Comparison of ENCODE assay signal across 23 cellular contexts in genomic region chr13:33405371-33405770, GRCh38.
"Had no signal": no experiment of that assay in that cellular context is flagged by ENCODE, and none has a peak within 500 bp of the region (broad histone marks: within the 10 kb centered on the region; RNA-seq: fewer than 3 reads in every experiment).

No MANE protein-coding gene starts in this region.

- H3K36me3 Mint-ChIP-seq: naive B cell; natural killer cell treated with Interleukin-12 subunit alpha and Interleukin-12 subunit beta and Interleukin-15 and Interleukin-18, amount 100 ng/mL, for 72 hours; stimulated activated effector memory CD8-positive, alpha-beta T cell treated with anti-CD3 and anti-CD28 coated beads, Interleukin-12 subunit alpha, Interleukin-12 subunit beta, amount 100 ng/mL, for 72 hours; stimulated activated naive B cell treated with anti-CD40 and anti-IgM and Interleukin-4, amounts not matched to agents 10 μg/mL and 1 μg/mL and 100 μg/mL, for 72 hours; type B pancreatic cell had no signal

- ATAC-seq: naive thymus-derived CD8-positive, alpha-beta T cell; pancreas; right cardiac atrium; right lobe of liver; stimulated activated effector memory CD8-positive, alpha-beta T cell treated with anti-CD3 and anti-CD28 coated beads, Interleukin-12 subunit alpha, Interleukin-12 subunit beta, amount 100 ng/mL, for 72 hours; stimulated activated naive B cell treated with anti-CD40 and anti-IgM and Interleukin-4, amounts not matched to agents 10 μg/mL and 1 μg/mL and 100 μg/mL, for 72 hours; upper lobe of right lung had no signal

- H3K27me3 Mint-ChIP-seq: type B pancreatic cell had no signal

- H3K9me3 Mint-ChIP-seq: naive B cell; stimulated activated effector memory CD8-positive, alpha-beta T cell treated with anti-CD3 and anti-CD28 coated beads, Interleukin-12 subunit alpha, Interleukin-12 subunit beta, amount 100 ng/mL, for 72 hours; stimulated activated naive B cell treated with anti-CD40 and anti-IgM and Interleukin-4, amounts not matched to agents 10 μg/mL and 1 μg/mL and 100 μg/mL, for 72 hours; stimulated activated naive CD8-positive, alpha-beta T cell treated with anti-CD3 and anti-CD28 coated beads, Interleukin-15, Interleukin-2, amounts not matched to agents 100 ng/mL and 50 ng/mL, for 24 hours; type B pancreatic cell had no signal

- DNase-seq: naive B cell; naive thymus-derived CD8-positive, alpha-beta T cell; nucleus accumbens; pancreas; right cardiac atrium; right lobe of liver; sigmoid colon; small intestine; stimulated activated CD4-positive, alpha-beta T cell treated with anti-CD3 and anti-CD28 coated beads, Interleukin-15, amount 100 ng/mL, for 24 hours; stimulated activated CD4-positive, alpha-beta T cell treated with anti-CD3 and anti-CD28 coated beads, Interleukin-2, amount 100 ng/mL, for 24 hours; stimulated activated CD4-positive, alpha-beta T cell treated with anti-CD3 and anti-CD28 coated beads, Interleukin-2, amount 100 ng/mL, for 48 hours; stimulated activated CD4-positive, alpha-beta T cell treated with anti-CD3 and anti-CD28 coated beads, Interleukin-4, amount 100 ng/mL, for 24 hours; stimulated activated naive B cell treated with anti-CD40 and anti-IgM and Interleukin-4, amounts not matched to agents 10 μg/mL and 1 μg/mL and 100 μg/mL, for 72 hours; stimulated activated naive CD4-positive, alpha-beta T cell treated with Interleukin-2 at 50 U/mL for 16 hours; stomach; tibial artery; transverse colon; upper lobe of right lung; uterus had no signal

- H3K27ac Mint-ChIP-seq: naive B cell; natural killer cell treated with Interleukin-12 subunit alpha and Interleukin-12 subunit beta and Interleukin-15 and Interleukin-18, amount 100 ng/mL, for 72 hours; stimulated activated effector memory CD8-positive, alpha-beta T cell treated with anti-CD3 and anti-CD28 coated beads, Interleukin-12 subunit alpha, Interleukin-12 subunit beta, amount 100 ng/mL, for 72 hours; stimulated activated naive B cell treated with anti-CD40 and anti-IgM and Interleukin-4, amounts not matched to agents 10 μg/mL and 1 μg/mL and 100 μg/mL, for 72 hours; stimulated activated naive CD8-positive, alpha-beta T cell treated with anti-CD3 and anti-CD28 coated beads, Interleukin-15, Interleukin-2, amounts not matched to agents 100 ng/mL and 50 ng/mL, for 24 hours; type B pancreatic cell had no signal

- H3K4me1 Mint-ChIP-seq: naive B cell; naive thymus-derived CD8-positive, alpha-beta T cell; stimulated activated effector memory CD8-positive, alpha-beta T cell treated with anti-CD3 and anti-CD28 coated beads, Interleukin-12 subunit alpha, Interleukin-12 subunit beta, amount 100 ng/mL, for 72 hours had no signal

- H3K4me3 Mint-ChIP-seq: naive B cell; naive thymus-derived CD8-positive, alpha-beta T cell; natural killer cell treated with Interleukin-12 subunit alpha and Interleukin-12 subunit beta and Interleukin-15 and Interleukin-18, amount 100 ng/mL, for 72 hours; stimulated activated effector memory CD8-positive, alpha-beta T cell treated with anti-CD3 and anti-CD28 coated beads, Interleukin-12 subunit alpha, Interleukin-12 subunit beta, amount 100 ng/mL, for 72 hours; stimulated activated naive B cell treated with anti-CD40 and anti-IgM and Interleukin-4, amounts not matched to agents 10 μg/mL and 1 μg/mL and 100 μg/mL, for 72 hours; stimulated activated naive CD8-positive, alpha-beta T cell treated with anti-CD3 and anti-CD28 coated beads, Interleukin-15, Interleukin-2, amounts not matched to agents 100 ng/mL and 50 ng/mL, for 24 hours; type B pancreatic cell had no signal
